In the genomic region with DNA sequence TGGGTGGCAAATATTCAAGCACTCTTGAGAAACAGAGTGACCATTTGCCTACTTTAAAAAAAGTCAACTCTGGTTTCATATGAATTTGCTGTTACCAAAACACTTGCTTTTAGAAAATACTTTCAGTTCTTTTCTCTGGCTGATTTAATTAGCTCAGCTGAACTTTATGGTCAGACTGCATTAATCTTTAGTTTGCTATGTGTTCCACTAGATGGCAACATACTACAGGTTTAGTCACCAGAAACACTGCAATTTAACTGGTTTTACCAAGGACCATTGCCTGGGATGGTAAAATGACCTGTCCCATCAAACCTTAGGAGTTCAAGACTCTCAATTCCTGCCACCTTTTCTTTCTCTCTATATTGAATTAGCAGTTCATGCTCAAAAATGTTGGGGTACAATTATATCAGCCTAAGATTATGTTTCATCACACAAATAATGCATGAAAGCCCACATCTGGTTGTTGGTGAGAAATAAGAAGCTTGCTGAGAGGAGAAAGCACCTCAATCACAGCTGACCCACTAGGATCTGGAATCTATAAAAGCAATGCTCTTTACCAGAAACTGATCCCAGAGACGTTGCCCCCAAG, we compare ENCODE assay signal across 8 cellular contexts. TPM values are rescaled to one million over a fixed set of nuclear protein-coding genes. Genes with fewer than 3 reads are reported as not detected.
DNase-seq lines count a peak whose midpoint lies in the region; ATAC-seq, FAIRE-seq and TF ChIP-seq lines count a peak whose summit lies in the region.

No MANE protein-coding gene starts in this region.

- POLR2A ChIA-PET in PC-3 (lab: Charles Lee; ENCODE audit: unreplicated experiment), result interaction anchor here (0.6 kb wide), 1 partner anchor 882 kb away, joined by 3 read pairs; no protein-coding TSS in a partner anchor

- no peaks in the 10 kb centered on the region for H3K79me2 ChIP-seq in PC-3 (ENCODE audit: low read length)

- ATAC-seq in HG03378 (IDR thresholded peaks at IDR 0.05; ENCODE audit: unreplicated experiment) (peak; percentile 89), PC-3 (peak; percentile 96)

- H3K36me3 ChIP-seq in PC-3 (ENCODE audit: low read depth, low read length), result no peaks in the 10 kb centered on the region

- CTCF ChIA-PET in PC-3 (lab: Charles Lee), result interaction anchor here (0.6 to 1.0 kb wide), 4 partner anchors 12 to 971 kb away, joined by 3 to 6 read pairs (median 4); no protein-coding TSS in a partner anchor

- H3K4me1 Mint-ChIP-seq in mesothelial cell of epicardium, result no peaks in the 10 kb centered on the region
- H3K4me1 Mint-ChIP-seq in activated T-helper 1 cell treated with anti-CD3 and anti-CD28 coated beads, Interleukin-12 subunit alpha, Interleukin-12 subunit beta, Interleukin-2, Interleukin-4 antibody, amounts not matched to agents 30 ng/mL and 10 ng/mL and 1 ng/mL, durations not matched to agents 14 hours and 24 hours and 36 hours (ENCODE audit: low read depth), result peaks cover 56% of the 10 kb centered on the region

- H4K20me1 ChIP-seq in PC-3 (ENCODE audit: low read length), result no peaks in the 10 kb centered on the region

- H3K27ac ChIP-seq in PC-3 (ENCODE audit: low read length) (no peak overlapping the region), dorsolateral prefrontal cortex (peak overlapping the region in 16 of 59 donors; percentile 4 to 94 (median 40))

- no peaks in the 10 kb centered on the region for H3K36me3 Mint-ChIP-seq in mesothelial cell of epicardium
- H3K36me3 Mint-ChIP-seq in activated T-helper 1 cell treated with anti-CD3 and anti-CD28 coated beads, Interleukin-12 subunit alpha, Interleukin-12 subunit beta, Interleukin-2, Interleukin-4 antibody, amounts not matched to agents 30 ng/mL and 10 ng/mL and 1 ng/mL, durations not matched to agents 14 hours and 24 hours and 36 hours (ENCODE audit: low read depth), result peaks cover 22% of the 10 kb centered on the region

- no peak overlapping the region for H3K27ac Mint-ChIP-seq in mesothelial cell of epicardium
- no peak overlapping the region for H3K27ac Mint-ChIP-seq in activated T-helper 1 cell treated with anti-CD3 and anti-CD28 coated beads, Interleukin-12 subunit alpha, Interleukin-12 subunit beta, Interleukin-2, Interleukin-4 antibody, amounts not matched to agents 30 ng/mL and 10 ng/mL and 1 ng/mL, durations not matched to agents 14 hours and 24 hours and 36 hours

- no peaks in the 10 kb centered on the region for H3K9me2 ChIP-seq in PC-3 (replicated peaks; ENCODE audit: low read length)

- no peak overlapping the region for H3K4me3 Mint-ChIP-seq in mesothelial cell of epicardium
- H3K4me3 Mint-ChIP-seq in activated T-helper 1 cell treated with anti-CD3 and anti-CD28 coated beads, Interleukin-12 subunit alpha, Interleukin-12 subunit beta, Interleukin-2, Interleukin-4 antibody, amounts not matched to agents 30 ng/mL and 10 ng/mL and 1 ng/mL, durations not matched to agents 14 hours and 24 hours and 36 hours, result no peak overlapping the region

- H3K27me3 ChIP-seq in PC-3 (ENCODE audit: low read length) (no peaks in the 10 kb centered on the region), dorsolateral prefrontal cortex (no peaks in the 10 kb centered on the region)

- intact Hi-C loops in PC-3 (cut with micrococcal nuclease), result loop anchor here (1.0 to 5.0 kb wide), 3 partner anchors 148 to 1376 kb away; no protein-coding TSS in a partner anchor
- intact Hi-C loops in dorsolateral prefrontal cortex (cut with DNase I), result loop anchor here (5.0 to 10.0 kb wide), 5 partner anchors 146 to 1374 kb away; no protein-coding TSS in a partner anchor
- intact Hi-C loops in activated T-helper 1 cell treated with anti-CD3 and anti-CD28 coated beads, Interleukin-12 subunit alpha, Interleukin-12 subunit beta, Interleukin-2, Interleukin-4 antibody, amounts not matched to agents 30 ng/mL and 10 ng/mL and 1 ng/mL, durations not matched to agents 14 hours and 24 hours and 36 hours (cut with micrococcal nuclease), result loop anchor here (1.0 to 5.0 kb wide), 6 partner anchors 12 to 1376 kb away; partner anchors contain the start of gene GPR27

- H3K9me3 ChIP-seq in PC-3 (ENCODE audit: low read length), result no peaks in the 10 kb centered on the region

- H3K4me1 ChIP-seq in PC-3 (ENCODE audit: insufficient read depth, low read length), result no peaks in the 10 kb centered on the region

- no peaks in the 10 kb centered on the region for H3K27me3 Mint-ChIP-seq in mesothelial cell of epicardium (ENCODE audit: low read depth)
- no peaks in the 10 kb centered on the region for H3K27me3 Mint-ChIP-seq in activated T-helper 1 cell treated with anti-CD3 and anti-CD28 coated beads, Interleukin-12 subunit alpha, Interleukin-12 subunit beta, Interleukin-2, Interleukin-4 antibody, amounts not matched to agents 30 ng/mL and 10 ng/mL and 1 ng/mL, durations not matched to agents 14 hours and 24 hours and 36 hours (ENCODE audit: insufficient read depth)

- H3K9ac ChIP-seq in PC-3 (ENCODE audit: low read length), result no peak overlapping the region

- TF ChIP-seq CTCF in PC-3 (conservative IDR thresholded peaks at IDR 0.05; ENCODE audit: low read depth, low read length) (peak; percentile 86), dorsolateral prefrontal cortex (IDR thresholded peaks at IDR 0.05 in 54 of 56, conservative IDR thresholded peaks at IDR 0.05 in 2 of 56; ENCODE audit: low read depth in 1 of 56, partially characterized antibody in 56 of 56) (peak; percentile 32 to 86 (median 72)), mesothelial cell of epicardium (IDR thresholded peaks at IDR 0.05; ENCODE audit: unreplicated experiment) (peak; percentile 54)

- BruUV-seq in PC-3 (replicated peaks; lab: Mats Ljungman, UMichigan), result no TSS peak

- DNase-seq in DMS114 treated with DMSO at 0.1 percent for 48 hours (lab: John Stamatoyannopoulos, UW; ENCODE audit: unreplicated experiment) (peak; percentile 15), GM19239 (ENCODE audit: insufficient read length, low spot score) (peak; percentile 23), PC-3 (peak; percentile 77), dorsolateral prefrontal cortex (no peak), mesothelial cell of epicardium (ENCODE audit: low spot score in 2 of 2, unreplicated experiment in 2 of 2) (no peak), ureter (ENCODE audit: low spot score) (no peak)
- no peak for DNase-seq in activated T-helper 1 cell treated with anti-CD3 and anti-CD28 coated beads, Interleukin-12 subunit alpha, Interleukin-12 subunit beta, Interleukin-2, Interleukin-4 antibody, amounts not matched to agents 30 ng/mL and 10 ng/mL and 1 ng/mL, durations not matched to agents 14 hours and 24 hours and 36 hours (ENCODE audit: low spot score)

- FAIRE-seq in GM19239 (lab: Jason Lieb, UNC), result peak; percentile 87

- no peak overlapping the region for H3K4me2 ChIP-seq in PC-3 (ENCODE audit: low read length)

- H3K4me3 ChIP-seq in PC-3 (ENCODE audit: low read length) (no peak overlapping the region), dorsolateral prefrontal cortex (no peak overlapping the region)

- H3K9me3 Mint-ChIP-seq in mesothelial cell of epicardium, result no peaks in the 10 kb centered on the region
- H3K9me3 Mint-ChIP-seq in activated T-helper 1 cell treated with anti-CD3 and anti-CD28 coated beads, Interleukin-12 subunit alpha, Interleukin-12 subunit beta, Interleukin-2, Interleukin-4 antibody, amounts not matched to agents 30 ng/mL and 10 ng/mL and 1 ng/mL, durations not matched to agents 14 hours and 24 hours and 36 hours, result no peaks in the 10 kb centered on the region

- H3F3A ChIP-seq in PC-3 (ENCODE audit: low read length, unreplicated experiment), result no peaks in the 10 kb centered on the region

- no peak overlapping the region for H2AFZ ChIP-seq in PC-3 (ENCODE audit: low read length)

RNA-seq across cellular contexts. Expression of gene EIF4E3, which starts 14.2 kb away (rescaled TPM):
- total RNA-seq in PC-3 (2014; rRNA removed) (2.2 and 2.5 TPM in 2 replicates), dorsolateral prefrontal cortex (100 to 1,000 TPM in 6 of 120 experiments, 10 to 100 TPM in 114; 42.7 to 110 (median 79.2) TPM), mesothelial cell of epicardium (9.9 to 10.9 TPM (median 9.9 TPM) in 3 replicates), ureter (33.2 TPM)
- total RNA-seq in activated T-helper 1 cell treated with anti-CD3 and anti-CD28 coated beads, Interleukin-12 subunit alpha, Interleukin-12 subunit beta, Interleukin-2, Interleukin-4 antibody, amounts not matched to agents 30 ng/mL and 10 ng/mL and 1 ng/mL, durations not matched to agents 14 hours and 24 hours and 36 hours, result 20.6 and 21.8 TPM in 2 replicates

RNA-seq across cellular contexts. Expression of gene GPR27, which starts 42.7 kb away (rescaled TPM):
- 0.07 and 0.58 TPM in 2 replicates for total RNA-seq in PC-3 (2014; rRNA removed)
- total RNA-seq in dorsolateral prefrontal cortex, result 10 to 100 TPM in 119 of 120 experiments, 1 to 10 TPM in 1; 9.3 to 32.2 (median 21.4) TPM
- total RNA-seq in mesothelial cell of epicardium, result 13.4 to 16.1 TPM (median 14.2 TPM) in 3 replicates
- 0.70 and 1.3 TPM in 2 replicates for total RNA-seq in activated T-helper 1 cell treated with anti-CD3 and anti-CD28 coated beads, Interleukin-12 subunit alpha, Interleukin-12 subunit beta, Interleukin-2, Interleukin-4 antibody, amounts not matched to agents 30 ng/mL and 10 ng/mL and 1 ng/mL, durations not matched to agents 14 hours and 24 hours and 36 hours
- 16.3 TPM for total RNA-seq in ureter

Comparison
In these comparisons a context has a peak if more than half of its experiments do, and no peak if none do; other contexts are left out.
1. DNase-seq: peak in DMS114 treated with DMSO at 0.1 percent for 48 hours (single experiment), GM19239 (single experiment) and PC-3 (single experiment); none in dorsolateral prefrontal cortex (0 of 10), mesothelial cell of epicardium (0 of 2), activated T-helper 1 cell treated with anti-CD3 and anti-CD28 coated beads, Interleukin-12 subunit alpha, Interleukin-12 subunit beta, Interleukin-2, Interleukin-4 antibody, amounts not matched to agents 30 ng/mL and 10 ng/mL and 1 ng/mL, durations not matched to agents 14 hours and 24 hours and 36 hours (single experiment) and ureter (single experiment).
2. Peak in every context shown above with its lines, with median percentiles within 50 percentile points of each other: CTCF ChIP-seq.